In genomic region chr12:132687211-132688164, GRCh38 we compare ENCODE assay signal across 8 cellular contexts. TPM values are rescaled to one million over a fixed set of nuclear protein-coding genes. Genes with fewer than 3 reads are reported as not detected.
DNase-seq lines count a peak whose midpoint lies in the region; ATAC-seq, FAIRE-seq and TF ChIP-seq lines count a peak whose summit lies in the region.

A gene with protein sequence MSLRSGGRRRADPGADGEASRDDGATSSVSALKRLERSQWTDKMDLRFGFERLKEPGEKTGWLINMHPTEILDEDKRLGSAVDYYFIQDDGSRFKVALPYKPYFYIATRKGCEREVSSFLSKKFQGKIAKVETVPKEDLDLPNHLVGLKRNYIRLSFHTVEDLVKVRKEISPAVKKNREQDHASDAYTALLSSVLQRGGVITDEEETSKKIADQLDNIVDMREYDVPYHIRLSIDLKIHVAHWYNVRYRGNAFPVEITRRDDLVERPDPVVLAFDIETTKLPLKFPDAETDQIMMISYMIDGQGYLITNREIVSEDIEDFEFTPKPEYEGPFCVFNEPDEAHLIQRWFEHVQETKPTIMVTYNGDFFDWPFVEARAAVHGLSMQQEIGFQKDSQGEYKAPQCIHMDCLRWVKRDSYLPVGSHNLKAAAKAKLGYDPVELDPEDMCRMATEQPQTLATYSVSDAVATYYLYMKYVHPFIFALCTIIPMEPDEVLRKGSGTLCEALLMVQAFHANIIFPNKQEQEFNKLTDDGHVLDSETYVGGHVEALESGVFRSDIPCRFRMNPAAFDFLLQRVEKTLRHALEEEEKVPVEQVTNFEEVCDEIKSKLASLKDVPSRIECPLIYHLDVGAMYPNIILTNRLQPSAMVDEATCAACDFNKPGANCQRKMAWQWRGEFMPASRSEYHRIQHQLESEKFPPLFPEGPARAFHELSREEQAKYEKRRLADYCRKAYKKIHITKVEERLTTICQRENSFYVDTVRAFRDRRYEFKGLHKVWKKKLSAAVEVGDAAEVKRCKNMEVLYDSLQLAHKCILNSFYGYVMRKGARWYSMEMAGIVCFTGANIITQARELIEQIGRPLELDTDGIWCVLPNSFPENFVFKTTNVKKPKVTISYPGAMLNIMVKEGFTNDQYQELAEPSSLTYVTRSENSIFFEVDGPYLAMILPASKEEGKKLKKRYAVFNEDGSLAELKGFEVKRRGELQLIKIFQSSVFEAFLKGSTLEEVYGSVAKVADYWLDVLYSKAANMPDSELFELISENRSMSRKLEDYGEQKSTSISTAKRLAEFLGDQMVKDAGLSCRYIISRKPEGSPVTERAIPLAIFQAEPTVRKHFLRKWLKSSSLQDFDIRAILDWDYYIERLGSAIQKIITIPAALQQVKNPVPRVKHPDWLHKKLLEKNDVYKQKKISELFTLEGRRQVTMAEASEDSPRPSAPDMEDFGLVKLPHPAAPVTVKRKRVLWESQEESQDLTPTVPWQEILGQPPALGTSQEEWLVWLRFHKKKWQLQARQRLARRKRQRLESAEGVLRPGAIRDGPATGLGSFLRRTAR (N-terminal part only) (minus strand): TSS chr12:132687342. CDS start chr12:132687315, 27 bp downstream.
TSS of gene PXMP2 (plus strand) at chr12:132687587. CDS start at chr12:132687671, 84 bp downstream.

- H3K4me1 ChIP-seq in astrocyte (ENCODE audit: insufficient read depth, low read length) (peaks cover 2% of the 10 kb centered on the region), hepatocyte (ENCODE audit: insufficient read depth) (peaks cover 13% of the 10 kb centered on the region), aorta (ENCODE audit: control insufficient read depth in 1 of 2, insufficient read depth in 2 of 2, low read length in 2 of 2) (no peaks in the 10 kb centered on the region)

- peaks cover 2% of the 10 kb centered on the region for H3K36me3 Mint-ChIP-seq in astrocyte (ENCODE audit: low read depth, unreplicated experiment)

- H3K4me1 Mint-ChIP-seq in astrocyte (ENCODE audit: low read depth, unreplicated experiment): peaks cover 2% of the 10 kb centered on the region

- 1% methylated on average over 92 of the region's 134 CpGs for WGBS in hepatocyte (ENCODE audit: low lambda C conversion rate, missing lambda C conversion rate)
- 0% methylated on average over 101 to 134 of the region's 134 CpGs for WGBS in aorta, 2 donors

- H3K79me2 ChIP-seq in astrocyte (ENCODE audit: insufficient read depth, low read length) (peaks cover 34% of the 10 kb centered on the region), hepatocyte (peaks cover 32% of the 10 kb centered on the region)

- DNase-seq in NCI-H2081 (lab: John Stamatoyannopoulos, UW): peak; percentile 96 to 97
- DNase-seq in T-helper 22 cell (ENCODE audit: low read depth): peak; percentile 89
- peak; percentile 82 for DNase-seq in astrocyte (ENCODE audit: low read depth)
- peak; percentile 98 for DNase-seq in hepatocyte (ENCODE audit: low spot score)
- peak; percentile 97 for DNase-seq in retina
- DNase-seq in aorta: peak; percentile 97 to 98

- FAIRE-seq in astrocyte (lab: Jason Lieb, UNC): no peak

- no peak within 1 kb of the TSS for H3K27ac Mint-ChIP-seq in astrocyte (ENCODE audit: unreplicated experiment)

- ATAC-seq in GM18519 (IDR thresholded peaks at IDR 0.05; ENCODE audit: low FRiP score, unreplicated experiment) (peak; percentile 83), HG03039 (IDR thresholded peaks at IDR 0.05; ENCODE audit: unreplicated experiment) (peak; percentile 85), aorta (ENCODE audit: low FRiP score) (peak; percentile 100)

- H3K36me3 ChIP-seq in astrocyte (ENCODE audit: insufficient read depth, low read length): no peaks in the 10 kb centered on the region
- no peaks in the 10 kb centered on the region for H3K36me3 ChIP-seq in hepatocyte (replicated peaks; ENCODE audit: insufficient read depth, low read depth)
- no peaks in the 10 kb centered on the region for H3K36me3 ChIP-seq in aorta (ENCODE audit: control insufficient read depth in 1 of 2, insufficient read depth in 2 of 2, low read length in 1 of 2)

- peak within 1 kb of the TSS; percentile 83 for H3K9ac ChIP-seq in astrocyte (ENCODE audit: low read length)

- intact Hi-C loops in aorta (cut with DNase I): loop anchor here in 1 of 2 donors (2.0 kb wide), 1 partner anchor 23 kb away; the partner anchor contains the start of gene PGAM5

- H3K27ac ChIP-seq in astrocyte (ENCODE audit: low read depth, low read length) (peak within 1 kb of the TSS; percentile 56), hepatocyte (peak within 1 kb of the TSS; percentile 81), aorta (ENCODE audit: low read depth in 1 of 2, low read length in 2 of 2) (peak within 1 kb of the TSS in 1 of 2 donors; percentile 24)

- H3K27me3 ChIP-seq in astrocyte (ENCODE audit: insufficient read depth, low read length) (no peaks in the 10 kb centered on the region), hepatocyte (no peaks in the 10 kb centered on the region), aorta (ENCODE audit: control insufficient read depth in 1 of 2, insufficient read depth in 2 of 2, low read length in 1 of 2) (no peaks in the 10 kb centered on the region)

- no peaks in the 10 kb centered on the region for H3K27me3 Mint-ChIP-seq in astrocyte (ENCODE audit: low read depth, unreplicated experiment)

- H3K9me3 ChIP-seq in astrocyte (ENCODE audit: insufficient read depth, low read depth, low read length) (no peaks in the 10 kb centered on the region), hepatocyte (ENCODE audit: low read depth) (no peaks in the 10 kb centered on the region), aorta (ENCODE audit: control insufficient read depth, low read length) (no peaks in the 10 kb centered on the region)

- no peaks in the 10 kb centered on the region for H3K9me2 ChIP-seq in hepatocyte (replicated peaks; ENCODE audit: insufficient read depth)

- no peaks in the 10 kb centered on the region for H3K9me3 Mint-ChIP-seq in astrocyte (ENCODE audit: unreplicated experiment)

- peak within 1 kb of the TSS; percentile 66 for H3K4me3 ChIP-seq in astrocyte (ENCODE audit: insufficient read depth, low read depth, low read length)
- peak within 1 kb of the TSS; percentile 82 for H3K4me3 ChIP-seq in hepatocyte
- peak within 1 kb of the TSS; percentile 98 for H3K4me3 ChIP-seq in aorta (ENCODE audit: low read length in 2 of 2)

- TF ChIP-seq CTCF in astrocyte (IDR thresholded peaks at IDR 0.05; ENCODE audit: insufficient read depth, low read depth, low read length): no peak
- no peak for TF ChIP-seq CTCF in hepatocyte (IDR thresholded peaks at IDR 0.05; ENCODE audit: poor library complexity)

- H4K20me1 ChIP-seq in astrocyte (ENCODE audit: insufficient read depth, low read length) (peaks cover 15% of the 10 kb centered on the region), hepatocyte (ENCODE audit: insufficient read depth, poor library complexity, severe bottlenecking) (peaks cover 5% of the 10 kb centered on the region)

- peak within 1 kb of the TSS; percentile 73 for H2AFZ ChIP-seq in astrocyte (ENCODE audit: low read depth, low read length)
- peak within 1 kb of the TSS; percentile 46 for H2AFZ ChIP-seq in hepatocyte

- H3K4me2 ChIP-seq in astrocyte (ENCODE audit: low read length) (peak within 1 kb of the TSS; percentile 86), hepatocyte (peak within 1 kb of the TSS; percentile 91)

- peak within 1 kb of the TSS; percentile 73 for H3K4me3 Mint-ChIP-seq in astrocyte (ENCODE audit: unreplicated experiment)

RNA-seq across cellular contexts. Expression of the first gene that starts in this region (rescaled TPM):
- 11.9 and 15.4 TPM in 2 replicates for total RNA-seq in astrocyte
- 16.9 and 34.2 TPM in 2 replicates for total RNA-seq in hepatocyte
- 26.6 and 44.6 TPM in 2 replicates for polyA plus RNA-seq in hepatocyte
- 10 to 100 TPM; 33.0 to 46.8 TPM for total RNA-seq in aorta
- 10 to 100 TPM in 1 of 2 donors, 1 to 10 TPM in 1; 7.5 to 41.4 TPM for polyA plus RNA-seq in aorta

RNA-seq across cellular contexts. Expression of gene PXMP2, which starts in this region (rescaled TPM):
- total RNA-seq in astrocyte (8.1 and 9.0 TPM in 2 replicates), hepatocyte (61.8 and 67.3 TPM in 2 replicates), aorta (10 to 100 TPM; 13.0 to 16.3 TPM)
- polyA plus RNA-seq in hepatocyte (76.1 and 82.7 TPM in 2 replicates), aorta (10 to 100 TPM; 23.8 to 70.7 TPM)
